Comparison of ENCODE assay signal across 19 cellular contexts in genomic region chr10:11109590-11109989, GRCh38.
DNase-seq lines count a peak whose midpoint lies in the region; TF ChIP-seq lines count a peak whose summit lies in the region.
"Had no signal": no experiment of that assay in that cellular context is flagged by ENCODE, and none has a peak within 500 bp of the region (broad histone marks: within the 10 kb centered on the region; RNA-seq: fewer than 3 reads in every experiment).

No MANE protein-coding gene starts in this region.

- no peaks in the 10 kb centered on the region for H3K27me3 ChIP-seq in left ventricle myocardium inferior (ENCODE audit: low read depth)
- no peaks in the 10 kb centered on the region for H3K27me3 ChIP-seq in right atrium auricular region
- no peaks in the 10 kb centered on the region for H3K27me3 ChIP-seq in testis
- H3K27me3 ChIP-seq: BLaER1 had no signal

- H3K27ac Mint-ChIP-seq in brain = peak overlapping the region in 3 of 5 experiments; percentile 83 to 92 (median 89)
- H3K27ac Mint-ChIP-seq: B cell; CD8-positive, alpha-beta T cell; HFFc6 had no signal

- peaks cover 3% of the 10 kb centered on the region for H3K27me3 Mint-ChIP-seq in brain
- H3K27me3 Mint-ChIP-seq: B cell; CD4-positive, CD25-positive, alpha-beta regulatory T cell had no signal

- 82 to 88% methylated on average over 6 of the region's 6 CpGs for WGBS in testis, 2 donors

- no peak overlapping the region for H3K4me3 Mint-ChIP-seq in brain
- H3K4me3 Mint-ChIP-seq: B cell; CD4-positive, CD25-positive, alpha-beta regulatory T cell; CD8-positive, alpha-beta T cell; HFFc6 had no signal

- peaks cover 4 to 39% (median 18%) of the 10 kb centered on the region in 5 experiments for H3K9me3 Mint-ChIP-seq in brain
- H3K9me3 Mint-ChIP-seq: CD4-positive, CD25-positive, alpha-beta regulatory T cell; CD8-positive, alpha-beta T cell had no signal

- H3K36me3 ChIP-seq in left ventricle myocardium inferior = no peaks in the 10 kb centered on the region
- H3K36me3 ChIP-seq in right atrium auricular region = no peaks in the 10 kb centered on the region
- no peaks in the 10 kb centered on the region for H3K36me3 ChIP-seq in testis (ENCODE audit: low read depth, missing control alignments)
- H3K36me3 ChIP-seq: BLaER1, HAP-1 had no signal

- intact Hi-C loops in left ventricle myocardium inferior (cut with micrococcal nuclease) = no loop called here
- intact Hi-C loops in testis (cut with DNase I; ENCODE audit: low total_unique reads) = no loop called here

- H3K4me3 ChIP-seq in left ventricle myocardium inferior (no peak overlapping the region), right atrium auricular region (no peak overlapping the region), testis (no peak overlapping the region)
- H3K4me3 ChIP-seq: BLaER1, GM12878, HAP-1 had no signal

- TF ChIP-seq POLR2A in testis (IDR thresholded peaks at IDR 0.05) = no peak

- H3K27ac ChIP-seq in left ventricle myocardium inferior (replicated peaks) (peak overlapping the region; percentile 61), right atrium auricular region (peak overlapping the region in 1 of 2 donors; percentile 65), testis (peak overlapping the region; percentile 51 to 77)
- H3K27ac ChIP-seq: 22Rv1, BLaER1, C4-2B had no signal

- H3K4me1 ChIP-seq in left ventricle myocardium inferior (peaks cover 88% of the 10 kb centered on the region), right atrium auricular region (peaks cover 0 to 57% of the 10 kb centered on the region in 2 donors), testis (no peaks in the 10 kb centered on the region)
- H3K4me1 ChIP-seq: Caco-2, HAP-1 had no signal

- in situ Hi-C loops in GM13977 (cut with MboI; ENCODE audit: low pct_unique_long_range_greater_than_20kb, low sequenced_read_pairs, unreplicated experiment) = no loop called here

- peaks cover 48% of the 10 kb centered on the region for H3K4me1 Mint-ChIP-seq in brain

- peaks cover 55% of the 10 kb centered on the region for H3K36me3 Mint-ChIP-seq in brain
- H3K36me3 Mint-ChIP-seq: CD4-positive, CD25-positive, alpha-beta regulatory T cell; CD8-positive, alpha-beta T cell had no signal

- no peak for DNase-seq in left ventricle myocardium inferior
- no peak for DNase-seq in right atrium auricular region (ENCODE audit: low spot score)
- no peak for DNase-seq in testis
- no peak for DNase-seq in NCI-H510A (lab: John Stamatoyannopoulos, UW)
- no peak for DNase-seq in GM13977 (ENCODE audit: low spot score)
- DNase-seq: Caco-2; CD4-positive, CD25-positive, alpha-beta regulatory T cell; CD8-positive, alpha-beta T cell; DMS153; DND-41; GOT3; HFFc6 had no signal

- H3K9me3 ChIP-seq in left ventricle myocardium inferior (replicated peaks) (peaks cover 5% of the 10 kb centered on the region), right atrium auricular region (no peaks in the 10 kb centered on the region), testis (no peaks in the 10 kb centered on the region)
- H3K9me3 ChIP-seq: Caco-2, HAP-1 had no signal

- no peak for TF ChIP-seq CTCF in left ventricle myocardium inferior (IDR thresholded peaks at IDR 0.05; ENCODE audit: borderline replicate concordance)
- TF ChIP-seq CTCF in right atrium auricular region (IDR thresholded peaks at IDR 0.05) = no peak
- no peak for TF ChIP-seq CTCF in brain (conservative IDR thresholded peaks at IDR 0.05)
- no peak for TF ChIP-seq CTCF in testis (IDR thresholded peaks at IDR 0.05)
- no peak for TF ChIP-seq CTCF in GM13977 (IDR thresholded peaks at IDR 0.05; ENCODE audit: extremely low read depth, insufficient read depth, missing control alignments)
